Comparison of ENCODE assay signal across 8 cellular contexts in genomic region chr7:5509567-5510136, GRCh38. TPM values are rescaled to one million over a fixed set of nuclear protein-coding genes. Genes with fewer than 3 reads are reported as not detected.
DNase-seq lines count a peak whose midpoint lies in the region; ATAC-seq, FAIRE-seq and TF ChIP-seq lines count a peak whose summit lies in the region.
"Not testable (repeated sequence)": the region's sequence is repeated elsewhere in the genome, so short reads cannot be mapped to it uniquely, and the experiment has no call there.

No MANE protein-coding gene starts in this region.

- H2BK5ac ChIP-seq in IMR-90 (ENCODE audit: low read depth, low read length, poor library complexity, severe bottlenecking), result peak overlapping the region; percentile 47

- peaks cover 25 to 55% of the 10 kb centered on the region in 2 experiments for H3K79me1 ChIP-seq in IMR-90 (ENCODE audit: low read depth in 1 of 2, low read length in 2 of 2)

- H3F3A ChIP-seq in smooth muscle cell (ENCODE audit: low read depth), result not testable (repeated sequence)

- TF ChIP-seq POLR2A in IMR-90 (IDR thresholded peaks at IDR 0.05; ENCODE audit: low read depth, low read length), result not testable (repeated sequence)

- not testable (repeated sequence) for BruUV-seq in IMR-90 (replicated peaks; lab: Mats Ljungman, UMichigan)

- not testable (repeated sequence) for TF ChIP-seq CTCF in IMR-90 (conservative IDR thresholded peaks at IDR 0.05; ENCODE audit: low read depth, low read length); astrocyte (IDR thresholded peaks at IDR 0.05; ENCODE audit: insufficient read depth, low read depth, low read length); keratinocyte (optimal IDR thresholded peaks at IDR 0.05 in 1 of 3, IDR thresholded peaks at IDR 0.05 in 1 of 3, conservative IDR thresholded peaks at IDR 0.05 in 1 of 3; ENCODE audit: extremely low read depth in 1 of 3, insufficient read depth in 2 of 3, low read length in 3 of 3); smooth muscle cell (IDR thresholded peaks at IDR 0.05; ENCODE audit: borderline replicate concordance, insufficient read depth, poor library complexity, severe bottlenecking)

- not testable (repeated sequence) for H3K14ac ChIP-seq in IMR-90 (replicated peaks; ENCODE audit: low read depth, low read length)

- intact Hi-C loops in IMR-90 (cut with micrococcal nuclease), result not testable (repeated sequence)

- H3K4me3 Mint-ChIP-seq in astrocyte (ENCODE audit: unreplicated experiment), result peak overlapping the region; percentile 72

- H3K27me3 ChIP-seq in IMR-90 (ENCODE audit: control insufficient read depth, insufficient read depth, low read length); astrocyte (ENCODE audit: insufficient read depth, low read length); keratinocyte (ENCODE audit: control insufficient read depth, extremely low read depth, insufficient read depth, low read length); smooth muscle cell (ENCODE audit: low read depth): not testable (repeated sequence)

- not testable (repeated sequence) for H3K27me3 Mint-ChIP-seq in astrocyte (ENCODE audit: low read depth, unreplicated experiment)

- H3K18ac ChIP-seq in IMR-90 (ENCODE audit: low read depth, low read length), result not testable (repeated sequence)

- H3K27ac Mint-ChIP-seq in astrocyte (ENCODE audit: unreplicated experiment), result peak overlapping the region; percentile 91

- not testable (repeated sequence) for H4K5ac ChIP-seq in IMR-90 (ENCODE audit: low read depth, low read length)

- H3K9ac ChIP-seq in IMR-90 (ENCODE audit: low read depth, low read length); astrocyte (ENCODE audit: low read length); keratinocyte (ENCODE audit: control insufficient read depth, extremely low read depth, insufficient read depth, low read length); smooth muscle cell (ENCODE audit: low read depth): not testable (repeated sequence)

- not testable (repeated sequence) for H3K9me3 ChIP-seq in IMR-90 (ENCODE audit: control insufficient read depth, insufficient read depth, low read length); astrocyte (ENCODE audit: insufficient read depth, low read depth, low read length); keratinocyte (ENCODE audit: control insufficient read depth, low read depth, low read length); smooth muscle cell (replicated peaks; ENCODE audit: low read depth)

- not testable (repeated sequence) for H3K4me3 ChIP-seq in IMR-90 (ENCODE audit: insufficient read depth, low read depth, low read length); astrocyte (ENCODE audit: insufficient read depth, low read depth, low read length); smooth muscle cell
- peak overlapping the region in 1 of 3 experiments; percentile 33 for H3K4me3 ChIP-seq in keratinocyte (ENCODE audit: control insufficient read depth in 2 of 3, extremely low read depth in 1 of 3, insufficient read depth in 2 of 3, low read depth in 1 of 3, low read length in 3 of 3)

- POLR2A ChIA-PET in IMR-90 (lab: Charles Lee; ENCODE audit: unreplicated experiment), result interaction anchor here (0.7 to 1.2 kb wide), 3 partner anchors 11 to 86 kb away, joined by 3 to 6 read pairs (median 4); partner anchors contain the start of gene TNRC18

- dilution Hi-C loops in IMR-90 (cut with HindIII; ENCODE audit: low sequenced_read_pairs, unreplicated experiment); keratinocyte (cut with MboI; ENCODE audit: extremely low pct_ligation_motif_present, low sequenced_read_pairs): not testable (repeated sequence)

- 0 out of 2 replicates have a peak overlapping the region, but pooled peaks have one; percentile 20 for H3K27ac ChIP-seq in IMR-90 (ENCODE audit: insufficient read depth, low read length)
- H3K27ac ChIP-seq in astrocyte (ENCODE audit: low read depth, low read length), result peak overlapping the region; percentile 19
- not testable (repeated sequence) for H3K27ac ChIP-seq in keratinocyte (ENCODE audit: control insufficient read depth, insufficient read depth, low read length)
- peak overlapping the region; percentile 32 for H3K27ac ChIP-seq in smooth muscle cell (ENCODE audit: low read depth)

- CTCF ChIA-PET in IMR-90 (lab: Yijun Ruan, JAX), result interaction anchor here (0.5 kb wide), 1 partner anchor 28 kb away, joined by 6 read pairs; no protein-coding TSS in a partner anchor

- peaks cover 14% of the 10 kb centered on the region for H3K36me3 Mint-ChIP-seq in astrocyte (ENCODE audit: low read depth, unreplicated experiment)

- not testable (repeated sequence) for H3K9me1 ChIP-seq in IMR-90 (ENCODE audit: insufficient read depth, low read length); keratinocyte (ENCODE audit: control insufficient read depth, extremely low read depth, insufficient read depth, low read length)

- not testable (repeated sequence) for TF ChIP-seq RAD21 in IMR-90 (IDR thresholded peaks at IDR 0.05; ENCODE audit: low read length)

- H4K20me1 ChIP-seq in IMR-90 (ENCODE audit: insufficient read depth, low read length); keratinocyte (ENCODE audit: control insufficient read depth, extremely low read depth, insufficient read depth, low read length): not testable (repeated sequence)
- H4K20me1 ChIP-seq in astrocyte (ENCODE audit: insufficient read depth, low read length) (peaks cover 33% of the 10 kb centered on the region), smooth muscle cell (ENCODE audit: low read depth) (peaks cover 48% of the 10 kb centered on the region)

- H2AK9ac ChIP-seq in IMR-90 (replicated peaks; ENCODE audit: low read depth, low read length, poor library complexity), result peak overlapping the region; percentile 28

- H2AK5ac ChIP-seq in IMR-90 (ENCODE audit: low read depth, low read length), result peak overlapping the region; percentile 49

- not testable (repeated sequence) for H2BK20ac ChIP-seq in IMR-90 (ENCODE audit: low read depth, low read length)

- not testable (repeated sequence) for FAIRE-seq in astrocyte (lab: Jason Lieb, UNC); keratinocyte (lab: Jason Lieb, UNC)

- not testable (repeated sequence) for H3K4me1 ChIP-seq in IMR-90 (ENCODE audit: control insufficient read depth, insufficient read depth, low read length); smooth muscle cell (ENCODE audit: low read depth)
- peaks cover 23% of the 10 kb centered on the region for H3K4me1 ChIP-seq in astrocyte (ENCODE audit: insufficient read depth, low read length)
- H3K4me1 ChIP-seq in keratinocyte (ENCODE audit: control insufficient read depth, extremely low read depth, insufficient read depth, low read length), result peaks cover 18% of the 10 kb centered on the region

- H3K4me2 ChIP-seq in IMR-90 (ENCODE audit: low read depth, low read length) (peak overlapping the region; percentile 64), astrocyte (ENCODE audit: low read length) (peak overlapping the region; percentile 74), keratinocyte (ENCODE audit: control insufficient read depth, extremely low read depth, insufficient read depth, low read depth, low read length) (peak overlapping the region; percentile 54), smooth muscle cell (peak overlapping the region; percentile 59)

- H3K9me3 Mint-ChIP-seq in astrocyte (ENCODE audit: unreplicated experiment), result not testable (repeated sequence)

- WGBS in IMR-90 (ENCODE audit: extremely low coverage in 2 of 2, insufficient read length in 1 of 2), 2 experiments, result 81% methylated on average over 7 of the region's 14 CpGs; no CpG with 5 or more reads in 1 of the 2 experiments
- WGBS in smooth muscle cell (ENCODE audit: low lambda C conversion rate), result 49% methylated on average over 14 of the region's 14 CpGs

- H3K4ac ChIP-seq in IMR-90 (ENCODE audit: low read depth, low read length), result peak overlapping the region; percentile 52; the same call in 1 of the 2 replicates

- H2BK15ac ChIP-seq in IMR-90 (ENCODE audit: low read depth, low read length), result not testable (repeated sequence)

- H3K56ac ChIP-seq in IMR-90 (ENCODE audit: extremely low read depth, insufficient read depth, low read length), result not testable (repeated sequence)

- H4K8ac ChIP-seq in IMR-90 (ENCODE audit: low read depth in 2 of 2, low read length in 2 of 2), result peak overlapping the region in 1 of 2 experiments; percentile 78; a peak in 1 of 4 replicates

- in situ Hi-C loops in IMR-90 (cut with MboI; ENCODE audit: low sequenced_read_pairs), result not testable (repeated sequence)

- H3K79me2 ChIP-seq in astrocyte (ENCODE audit: insufficient read depth, low read length), result peaks cover 80% of the 10 kb centered on the region
- H3K79me2 ChIP-seq in keratinocyte (ENCODE audit: control insufficient read depth, insufficient read depth, low read length), result peaks cover 61% of the 10 kb centered on the region
- H3K79me2 ChIP-seq in smooth muscle cell (ENCODE audit: low read depth), result peaks cover 82% of the 10 kb centered on the region

- H2AFZ ChIP-seq in IMR-90 (replicated peaks; ENCODE audit: low read length, poor library complexity); astrocyte (ENCODE audit: low read depth, low read length); keratinocyte (ENCODE audit: control insufficient read depth, low read length); smooth muscle cell (ENCODE audit: low read depth): not testable (repeated sequence)

- not testable (repeated sequence) for H2BK120ac ChIP-seq in IMR-90 (ENCODE audit: low read depth, low read length)

- H3K4me1 Mint-ChIP-seq in astrocyte (ENCODE audit: low read depth, unreplicated experiment), result peaks cover 19% of the 10 kb centered on the region

- not testable (repeated sequence) for ATAC-seq in IMR-90 (ENCODE audit: low read depth)

- peak overlapping the region; percentile 38; the same call in 1 of the 2 replicates for H3K23ac ChIP-seq in IMR-90 (ENCODE audit: low read depth, low read length)

- peaks cover 19% of the 10 kb centered on the region for H3K36me3 ChIP-seq in IMR-90 (ENCODE audit: control insufficient read depth, insufficient read depth, low read length)
- H3K36me3 ChIP-seq in astrocyte (ENCODE audit: insufficient read depth, low read length); smooth muscle cell (ENCODE audit: low read depth): not testable (repeated sequence)
- H3K36me3 ChIP-seq in keratinocyte (ENCODE audit: control insufficient read depth in 2 of 2, extremely low read depth in 1 of 2, insufficient read depth in 2 of 2, low read length in 2 of 2), result peaks cover 6 to 12% of the 10 kb centered on the region in 2 experiments

- not testable (repeated sequence) for H4K91ac ChIP-seq in IMR-90 (ENCODE audit: insufficient read depth, low read depth, low read length)

- DNase-seq in D341Med (ENCODE audit: low spot score) (peak; percentile 6), HCEC 1CT (peak; percentile 29), IMR-90 (peak; percentile 41), RPMI7951 (ENCODE audit: low read depth) (peak; percentile 66), astrocyte (ENCODE audit: low read depth) (peak; percentile 67), dermis blood vessel endothelial cell (peak; percentile 70)
- DNase-seq in keratinocyte (ENCODE audit: low read depth, low spot score); smooth muscle cell (lab: John Stamatoyannopoulos, UW; ENCODE audit: unreplicated experiment): not testable (repeated sequence)

RNA-seq across cellular contexts. Expression of gene FBXL18, which starts 4.0 kb away (rescaled TPM):
- total RNA-seq in IMR-90 (2012; rRNA removed) (2.0 and 2.2 TPM in 2 replicates), astrocyte (33.1 and 35.5 TPM in 2 replicates), dermis blood vessel endothelial cell (4.9 and 9.9 TPM in 2 replicates), smooth muscle cell (4.2 and 11.0 TPM in 2 replicates)
- polyA plus RNA-seq in IMR-90 (2012; rRNA removed) (6.4 and 8.7 TPM in 2 replicates), keratinocyte (3.4 to 8.8 TPM (median 3.6 TPM) in 3 replicates), smooth muscle cell (3.6 and 8.5 TPM in 2 replicates)
- 3.8 and 7.0 TPM in 2 replicates for polyA plus RNA-seq in IMR-90 (2012; cell fraction: cytosol; rRNA removed)
- polyA plus RNA-seq in IMR-90 (2012; cell fraction: nucleus; rRNA removed; ENCODE audit: low replicate concordance), result 7.2 and 21.7 TPM in 2 replicates
- 5.5 and 8.2 TPM in 2 replicates for total RNA-seq in RPMI7951 (2014; rRNA removed; shearing (Covaris generic))
- 2.7 TPM for polyA plus RNA-seq in keratinocyte (2011; ENCODE audit: low read depth)
- polyA plus RNA-seq in keratinocyte (2011; cell fraction: cytosol; rRNA removed), result 3.6 and 8.5 TPM in 2 replicates
- polyA plus RNA-seq in keratinocyte (2011; cell fraction: nucleus; rRNA removed), result 9.9 and 14.7 TPM in 2 replicates
- polyA plus RNA-seq in keratinocyte (2012; ENCODE audit: low replicate concordance), result 5.2 and 14.5 TPM in 2 replicates
- polyA minus RNA-seq in keratinocyte, result 8.8 to 24.4 TPM (median 10.1 TPM) in 3 replicates
- polyA minus RNA-seq in keratinocyte (2011; cell fraction: cytosol; rRNA and poly(A)+ RNA removed), result 25.5 TPM
- 24.0 and 26.2 TPM in 2 replicates for polyA minus RNA-seq in keratinocyte (2011; cell fraction: nucleus; rRNA and poly(A)+ RNA removed)

RNA-seq across cellular contexts. Expression of gene ACTB, which starts 20.7 kb away (rescaled TPM):
- 7,721 and 7,727 TPM in 2 replicates for total RNA-seq in IMR-90 (2012; rRNA removed)
- polyA plus RNA-seq in IMR-90 (2012; rRNA removed), result 9,060 and 9,985 TPM in 2 replicates
- 16,337 and 21,423 TPM in 2 replicates for polyA plus RNA-seq in IMR-90 (2012; cell fraction: cytosol; rRNA removed)
- polyA plus RNA-seq in IMR-90 (2012; cell fraction: nucleus; rRNA removed; ENCODE audit: low replicate concordance), result 3,466 and 15,446 TPM in 2 replicates
- 5,178 and 5,762 TPM in 2 replicates for total RNA-seq in RPMI7951 (2014; rRNA removed; shearing (Covaris generic))
- 8,286 and 8,942 TPM in 2 replicates for total RNA-seq in astrocyte
- total RNA-seq in dermis blood vessel endothelial cell, result 2,280 and 5,174 TPM in 2 replicates
- polyA plus RNA-seq in keratinocyte, result 1,228 to 8,235 TPM (median 2,524 TPM) in 3 replicates
- polyA plus RNA-seq in keratinocyte (2011; ENCODE audit: low read depth), result 3,632 TPM
- 4,849 and 6,825 TPM in 2 replicates for polyA plus RNA-seq in keratinocyte (2011; cell fraction: cytosol; rRNA removed)
- 2,749 and 3,387 TPM in 2 replicates for polyA plus RNA-seq in keratinocyte (2011; cell fraction: nucleus; rRNA removed)
- 4,481 and 9,157 TPM in 2 replicates for polyA plus RNA-seq in keratinocyte (2012; ENCODE audit: low replicate concordance)
- 3,922 to 40,353 TPM (median 4,512 TPM) in 3 replicates for polyA minus RNA-seq in keratinocyte
- polyA minus RNA-seq in keratinocyte (2011; cell fraction: cytosol; rRNA and poly(A)+ RNA removed), result 6,321 TPM
- polyA minus RNA-seq in keratinocyte (2011; cell fraction: nucleus; rRNA and poly(A)+ RNA removed), result 1,165 and 1,651 TPM in 2 replicates
- 4,583 and 5,789 TPM in 2 replicates for total RNA-seq in smooth muscle cell
- 15,841 and 17,804 TPM in 2 replicates for polyA plus RNA-seq in smooth muscle cell
